In genomic region chrX:8048466-8048865, GRCh38 we compare ENCODE assay signal across 23 cellular contexts.
"Had no signal": no experiment of that assay in that cellular context is flagged by ENCODE, and none has a peak within 500 bp of the region (broad histone marks: within the 10 kb centered on the region; RNA-seq: fewer than 3 reads in every experiment).

No MANE protein-coding gene starts in this region.

- H3K27me3 ChIP-seq: breast epithelium, esophagus muscularis mucosa, foreskin keratinocyte, ovary had no signal

- H3K4me1 ChIP-seq: breast epithelium had no signal

- H3K4me3 ChIP-seq: breast epithelium, esophagus muscularis mucosa, ovary, skin epidermis, thoracic aorta had no signal

- DNase-seq: activated CD4-positive, alpha-beta T cell treated with anti-CD3 and anti-CD28 coated beads, Interleukin-2, amount 10 ng/mL, durations not matched to agents 7 days and 5 days; activated CD4-positive, CD25-positive, alpha-beta regulatory T cell treated with anti-CD3 and anti-CD28 coated beads, Interleukin-2, amount 50 U/mL, for 72 hours; activated CD8-positive, alpha-beta T cell treated with anti-CD3 and anti-CD28 coated beads for 36 hours; activated naive CD8-positive, alpha-beta T cell treated with anti-CD3 and anti-CD28 coated beads, Interleukin-2, amount 50 U/mL, for 24 hours; activated T-cell treated with anti-CD3 and anti-CD28 coated beads, Interleukin-2, amount 50 U/mL, for 4 hours; amygdala; foreskin keratinocyte; islet precursor cell; mammary epithelial cell; naive thymus-derived CD4-positive, alpha-beta T cell; ovary; stimulated activated CD4-positive, alpha-beta T cell treated with anti-CD3 and anti-CD28 coated beads, Interleukin-12 subunit alpha, Interleukin-12 subunit beta, amount 100 ng/mL, for 4 hours; stimulated activated CD4-positive, alpha-beta T cell treated with anti-CD3 and anti-CD28 coated beads, Interleukin-4, amount 100 ng/mL, for 1 hour; T1000; trophoblast cell had no signal

- H3K9me3 ChIP-seq: esophagus muscularis mucosa, ovary, thoracic aorta had no signal

- H3K36me3 ChIP-seq: breast epithelium, esophagus muscularis mucosa, ovary, thoracic aorta had no signal

- FAIRE-seq: urothelium cell line had no signal

- H3K27ac ChIP-seq: breast epithelium, foreskin keratinocyte, ovary, skin epidermis, thoracic aorta had no signal

- ATAC-seq: activated CD8-positive, alpha-beta T cell treated with anti-CD3 and anti-CD28 coated beads for 36 hours; activated naive CD8-positive, alpha-beta T cell treated with anti-CD3 and anti-CD28 coated beads, Interleukin-2, amount 50 U/mL, for 24 hours; activated T-cell treated with anti-CD3 and anti-CD28 coated beads, Interleukin-2, amount 50 U/mL, for 4 hours; activated T-helper 17 cell treated with anti-CD3 and anti-CD28 coated beads, Interleukin-2, amount 50 U/mL, for 72 hours; foreskin keratinocyte; naive thymus-derived CD4-positive, alpha-beta T cell; sciatic nerve; stimulated activated effector memory CD8-positive, alpha-beta T cell treated with anti-CD3 and anti-CD28 coated beads, Interleukin-12 subunit alpha, Interleukin-12 subunit beta, amount 100 ng/mL, for 72 hours had no signal
